Comparison of ENCODE assay signal across 8 cellular contexts in genomic region chr2:9631484-9631819, GRCh38. TPM values are rescaled to one million over a fixed set of nuclear protein-coding genes. Genes with fewer than 3 reads are reported as not detected.
A peak's percentile ranks its signal among the peaks of the same experiment; 100 is the strongest.
DNase-seq lines count a peak whose midpoint lies in the region; ATAC-seq and TF ChIP-seq lines count a peak whose summit lies in the region.

No MANE protein-coding gene starts in this region.

- H3K27ac ChIP-seq in liver (ENCODE audit: low read depth in 1 of 2, low read length in 2 of 2) (no peak overlapping the region), thymus (ENCODE audit: low read depth) (no peak overlapping the region)

- H3K9me3 ChIP-seq in liver (ENCODE audit: control insufficient read depth in 4 of 4, low read length in 3 of 4) (no peaks in the 10 kb centered on the region), thymus (ENCODE audit: control insufficient read depth) (no peaks in the 10 kb centered on the region)

- TF ChIP-seq RAD21 in liver (IDR thresholded peaks at IDR 0.05) = no peak

- H3K4me1 ChIP-seq in liver (ENCODE audit: control insufficient read depth in 4 of 4, insufficient read depth in 4 of 4, low read length in 3 of 4) = peaks cover 0 to 15% (median 8%) of the 10 kb centered on the region in 4 donors
- peaks cover 18% of the 10 kb centered on the region for H3K4me1 ChIP-seq in thymus (ENCODE audit: control insufficient read depth, insufficient read depth, low read length)

- CTCF ChIA-PET in activated CD8-positive, alpha-beta memory T cell treated with anti-CD3 and anti-CD28 coated beads, Interleukin-2, amount 10 ng/mL, durations not matched to agents 7 days and 5 days (lab: Charles Lee) = interaction anchor here (0.7 to 3.1 kb wide), 13 partner anchors 7 to 139 kb away, joined by 3 to 16 read pairs (median 4); no protein-coding TSS in a partner anchor

- no peak for ATAC-seq in activated CD8-positive, alpha-beta memory T cell treated with anti-CD3 and anti-CD28 coated beads, Interleukin-2, amount 10 ng/mL, durations not matched to agents 7 days and 5 days
- ATAC-seq in HG03571 (IDR thresholded peaks at IDR 0.05; ENCODE audit: unreplicated experiment) = no peak

- no peaks in the 10 kb centered on the region for H3K9me3 Mint-ChIP-seq in activated CD8-positive, alpha-beta memory T cell treated with anti-CD3 and anti-CD28 coated beads, Interleukin-2, amount 10 ng/mL, durations not matched to agents 7 days and 5 days (ENCODE audit: low read depth)

- H3K4me3 Mint-ChIP-seq in activated CD8-positive, alpha-beta memory T cell treated with anti-CD3 and anti-CD28 coated beads, Interleukin-2, amount 10 ng/mL, durations not matched to agents 7 days and 5 days = peak overlapping the region; percentile 99

- H3K36me3 Mint-ChIP-seq in activated CD8-positive, alpha-beta memory T cell treated with anti-CD3 and anti-CD28 coated beads, Interleukin-2, amount 10 ng/mL, durations not matched to agents 7 days and 5 days = peaks cover 41% of the 10 kb centered on the region

- H3K9ac ChIP-seq in liver (ENCODE audit: low read depth in 1 of 2, low read length in 2 of 2) = no peak overlapping the region

- TF ChIP-seq CTCF in astrocyte of the cerebellum (IDR thresholded peaks at IDR 0.05; ENCODE audit: low read depth, low read length, missing control alignments) = no peak
- TF ChIP-seq CTCF in liver (IDR thresholded peaks at IDR 0.05; ENCODE audit: low read depth, low read length, missing input control) = no peak

- H3K36me3 ChIP-seq in liver (ENCODE audit: control insufficient read depth in 4 of 4, insufficient read depth in 3 of 4, low read depth in 1 of 4, low read length in 3 of 4) (no peaks in the 10 kb centered on the region), thymus (ENCODE audit: control insufficient read depth, insufficient read depth) (peaks cover 3% of the 10 kb centered on the region)

- H3K4me3 ChIP-seq in astrocyte of the cerebellum (ENCODE audit: low read depth, low read length) = peak overlapping the region; percentile 58
- H3K4me3 ChIP-seq in liver (ENCODE audit: low read depth in 1 of 3, low read length in 3 of 3) = peak overlapping the region; percentile 45 to 58 (median 55)
- H3K4me3 ChIP-seq in thymus (ENCODE audit: low read length) = peak overlapping the region; percentile 95

- no peaks in the 10 kb centered on the region for H3K27me3 ChIP-seq in liver (ENCODE audit: control insufficient read depth in 4 of 4, insufficient read depth in 4 of 4, low read length in 3 of 4)
- H3K27me3 ChIP-seq in thymus (ENCODE audit: control insufficient read depth, insufficient read depth) = no peaks in the 10 kb centered on the region

- in situ Hi-C loops in astrocyte of the cerebellum (cut with HindIII; ENCODE audit: low sequenced_read_pairs) = no loop called here

- H3K4me1 Mint-ChIP-seq in activated CD8-positive, alpha-beta memory T cell treated with anti-CD3 and anti-CD28 coated beads, Interleukin-2, amount 10 ng/mL, durations not matched to agents 7 days and 5 days = peaks cover 43% of the 10 kb centered on the region

- WGBS in liver = 20% methylated on average over 6 of the region's 6 CpGs
- 30% methylated on average over 6 of the region's 6 CpGs for WGBS in thymus

- DNase-seq in activated CD8-positive, alpha-beta memory T cell treated with anti-CD3 and anti-CD28 coated beads, Interleukin-2, amount 10 ng/mL, durations not matched to agents 7 days and 5 days = no peak
- DNase-seq in activated CD8-positive, alpha-beta memory T cell treated with anti-CD3 and anti-CD28 coated beads for 24 hours = no peak
- no peak for DNase-seq in astrocyte of the cerebellum (ENCODE audit: low read depth)
- DNase-seq in HUDEP-2 (lab: John Stamatoyannopoulos, UW; ENCODE audit: unreplicated experiment in 76 of 76) = no peak
- no peak for DNase-seq in stimulated activated CD4-positive, alpha-beta T cell treated with anti-CD3 and anti-CD28 coated beads, Interleukin-4, amount 100 ng/mL, for 1 hour

- peaks cover 8% of the 10 kb centered on the region for H3K27me3 Mint-ChIP-seq in activated CD8-positive, alpha-beta memory T cell treated with anti-CD3 and anti-CD28 coated beads, Interleukin-2, amount 10 ng/mL, durations not matched to agents 7 days and 5 days

- peak overlapping the region; percentile 91 for H3K27ac Mint-ChIP-seq in activated CD8-positive, alpha-beta memory T cell treated with anti-CD3 and anti-CD28 coated beads, Interleukin-2, amount 10 ng/mL, durations not matched to agents 7 days and 5 days

TF ChIP-seq in liver, 16 proteins besides CTCF, POLR2A, EP300 and RAD21:
- TF ChIP-seq ATF3 (IDR thresholded peaks at IDR 0.05) (no peak), ZBTB33 (IDR thresholded peaks at IDR 0.05) (no peak), FOXA1 (IDR thresholded peaks at IDR 0.05) (no peak), YY1 (IDR thresholded peaks at IDR 0.05) (no peak), HNF4G (IDR thresholded peaks at IDR 0.05) (no peak), TAF1 (conservative IDR thresholded peaks at IDR 0.05) (no peak), RXRA (IDR thresholded peaks at IDR 0.05) (no peak), SP1 (IDR thresholded peaks at IDR 0.05) (no peak), REST (IDR thresholded peaks at IDR 0.05) (no peak), HNF4A (conservative IDR thresholded peaks at IDR 0.05) (no peak), JUND (IDR thresholded peaks at IDR 0.05) (no peak), GABPA (IDR thresholded peaks at IDR 0.05 in 1 of 2, conservative IDR thresholded peaks at IDR 0.05 in 1 of 2) (no peak), EGR1 (IDR thresholded peaks at IDR 0.05; ENCODE audit: low read depth in 2 of 2) (no peak), NR2F2 (IDR thresholded peaks at IDR 0.05) (no peak), MAX (IDR thresholded peaks at IDR 0.05) (no peak), FOXA2 (IDR thresholded peaks at IDR 0.05) (no peak)

RNA-seq across cellular contexts. Expression of gene YWHAQ, which starts 0.7 kb away (rescaled TPM):
- total RNA-seq in activated CD8-positive, alpha-beta memory T cell treated with anti-CD3 and anti-CD28 coated beads, Interleukin-2, amount 10 ng/mL, durations not matched to agents 7 days and 5 days = 100 to 1,000 TPM; 300 to 316 TPM
- total RNA-seq in liver = 100 to 1,000 TPM in 1 of 2 donors, 10 to 100 TPM in 1; 78.6 to 145 TPM
- polyA plus RNA-seq in liver = 10 to 100 TPM; 68.8 to 97.4 TPM
- 182 TPM for polyA plus RNA-seq in thymus
